Comparison of ENCODE assay signal across 9 cellular contexts in the genomic region with DNA sequence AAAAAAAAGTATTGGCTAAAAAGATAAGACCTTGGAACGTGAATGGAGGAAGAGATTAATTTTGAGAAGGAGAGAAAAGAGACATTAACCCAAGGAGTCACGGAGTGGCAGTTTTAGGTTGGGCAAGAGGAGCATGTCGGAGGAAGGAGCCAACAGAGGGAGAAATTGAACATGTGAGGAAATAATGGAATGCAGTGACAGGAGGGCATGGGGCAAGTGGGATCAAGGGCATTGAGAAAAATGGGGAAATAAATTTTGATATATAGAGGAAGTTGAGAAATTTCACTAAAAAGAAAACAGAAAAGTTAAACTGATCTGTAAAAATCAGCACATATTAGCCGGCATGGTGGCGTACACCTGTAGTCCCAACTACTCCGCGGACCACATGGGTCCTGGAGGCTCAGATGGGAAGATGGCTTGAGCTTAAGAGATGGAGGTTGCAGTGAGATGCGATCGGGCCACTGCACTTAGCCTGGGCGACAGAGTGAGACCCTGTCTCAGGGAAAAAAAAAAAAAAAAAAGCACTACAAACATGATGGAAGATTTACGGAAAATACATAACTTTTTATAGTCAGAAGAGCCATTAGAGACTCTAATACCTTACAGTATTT. TPM values are rescaled to one million over a fixed set of nuclear protein-coding genes. Genes with fewer than 3 reads are reported as not detected.
DNase-seq lines count a peak whose midpoint lies in the region; ATAC-seq and TF ChIP-seq lines count a peak whose summit lies in the region.
"Had no signal": no experiment of that assay in that cellular context is flagged by ENCODE, and none has a peak within 500 bp of the region (broad histone marks: within the 10 kb centered on the region; RNA-seq: fewer than 3 reads in every experiment).

No MANE protein-coding gene starts in this region.

- H3K4me1 ChIP-seq in Karpas-422 (ENCODE audit: low read length) = peaks cover 44% of the 10 kb centered on the region

- H3K27me3 ChIP-seq in Karpas-422 (ENCODE audit: low read length) (no peaks in the 10 kb centered on the region), brain microvascular endothelial cell (replicated peaks) (no peaks in the 10 kb centered on the region)

- peaks cover 36 to 37% of the 10 kb centered on the region in 2 donors for H3K4me1 Mint-ChIP-seq in natural killer cell

- DNase-seq in Karpas-422 = peak; percentile 56
- no peak for DNase-seq in brain microvascular endothelial cell
- DNase-seq in natural killer cell = no peak
- DNase-seq in NCI-H1092 treated with DMSO at 0.1 percent for 48 hours (lab: John Stamatoyannopoulos, UW) = no peak
- DNase-seq in kidney glomerular epithelial cell (lab: John Stamatoyannopoulos, UW) = no peak
- DNase-seq: NCI-H2227 treated with DMSO at 0.1 percent for 48 hours had no signal

- ATAC-seq in natural killer cell (no peak), HG03139 (IDR thresholded peaks at IDR 0.05; ENCODE audit: unreplicated experiment) (no peak), HG03039 (IDR thresholded peaks at IDR 0.05; ENCODE audit: unreplicated experiment) (no peak)

- H3K9me2 ChIP-seq in Karpas-422 (replicated peaks; ENCODE audit: insufficient read depth, low read length) = no peaks in the 10 kb centered on the region

- H3K79me2 ChIP-seq in Karpas-422 (ENCODE audit: low read length) = peaks cover 97% of the 10 kb centered on the region

- intact Hi-C loops in natural killer cell (cut with micrococcal nuclease) = loop anchor here (2.0 to 5.0 kb wide), 4 partner anchors 25 to 101 kb away; a partner anchor contains a TSS

- H3K27ac Mint-ChIP-seq in natural killer cell = peak overlapping the region in 1 of 2 donors; percentile 94

- peak overlapping the region; percentile 100 for H3K4me3 ChIP-seq in Karpas-422 (ENCODE audit: low read length)
- peak overlapping the region; percentile 94 for H3K4me3 ChIP-seq in brain microvascular endothelial cell (ENCODE audit: low read depth, low read length)

- H3K4me3 Mint-ChIP-seq in natural killer cell = peak overlapping the region; percentile 99

- TF ChIP-seq CTCF in C4-2B (conservative IDR thresholded peaks at IDR 0.05) (no peak), brain microvascular endothelial cell (IDR thresholded peaks at IDR 0.05; ENCODE audit: low read depth, low read length, missing control alignments) (no peak), natural killer cell (IDR thresholded peaks at IDR 0.05) (no peak)

- no peaks in the 10 kb centered on the region for H3K9me3 ChIP-seq in Karpas-422 (ENCODE audit: low read length)

- H3K36me3 ChIP-seq in Karpas-422 (ENCODE audit: insufficient read depth, low read length) (peaks cover 24% of the 10 kb centered on the region; the same call in 1 of the 2 replicates), brain microvascular endothelial cell (replicated peaks) (peaks cover 2% of the 10 kb centered on the region)

- in situ Hi-C loops in brain microvascular endothelial cell (cut with HindIII; ENCODE audit: low pct_ligation_motif_present, low sequenced_read_pairs) = no loop called here

- peak overlapping the region; percentile 96 for H3K4me2 ChIP-seq in Karpas-422 (ENCODE audit: low read depth, low read length, poor library complexity, severe bottlenecking)

- no peaks in the 10 kb centered on the region for H3K9me3 Mint-ChIP-seq in natural killer cell

- H4K20me1 ChIP-seq in Karpas-422 (ENCODE audit: insufficient read depth, low read depth, low read length) = no peaks in the 10 kb centered on the region

- no peaks in the 10 kb centered on the region for H3K36me3 Mint-ChIP-seq in natural killer cell

- no peaks in the 10 kb centered on the region for H3K27me3 Mint-ChIP-seq in natural killer cell (ENCODE audit: low read depth in 2 of 2)

- H3K27ac ChIP-seq in C4-2B = peak overlapping the region; percentile 82
- H3K27ac ChIP-seq in Karpas-422 (ENCODE audit: low read length) = peak overlapping the region; percentile 77
- no peak overlapping the region for H3K27ac ChIP-seq in brain microvascular endothelial cell

- H2AFZ ChIP-seq in Karpas-422 (ENCODE audit: low read length) = no peak overlapping the region

- H3K9ac ChIP-seq in Karpas-422 (ENCODE audit: low read length) = peak overlapping the region; percentile 98

RNA-seq across cellular contexts. Expression of a gene that starts 1.2 kb away (rescaled TPM):
- 17.2 and 43.5 TPM in 2 replicates for total RNA-seq in Karpas-422 (2014; rRNA removed; shearing (Covaris generic); ENCODE audit: low replicate concordance)
- total RNA-seq in natural killer cell = 10 to 100 TPM; 24.9 to 26.2 (median 26.1) TPM

RNA-seq across cellular contexts. Expression of a gene that starts 1.3 kb away (rescaled TPM):
- 13.4 and 21.7 TPM in 2 replicates for total RNA-seq in Karpas-422 (2014; rRNA removed; shearing (Covaris generic); ENCODE audit: low replicate concordance)
- 10 to 100 TPM; 29.4 to 43.9 (median 29.4) TPM for total RNA-seq in natural killer cell

RNA-seq across cellular contexts. Expression of a gene that starts 25.5 kb away (rescaled TPM):
- total RNA-seq in Karpas-422 (2014; rRNA removed; shearing (Covaris generic); ENCODE audit: low replicate concordance) = 0.37 and 2.1 TPM in 2 replicates
- total RNA-seq in natural killer cell = 10 to 100 TPM; 20.0 to 22.5 (median 20.1) TPM

RNA-seq across cellular contexts. Expression of a gene that starts 54.5 kb away (rescaled TPM):
- total RNA-seq in Karpas-422 (2014; rRNA removed; shearing (Covaris generic); ENCODE audit: low replicate concordance) = 115 and 137 TPM in 2 replicates
- 10 to 100 TPM; 72.7 to 85.2 (median 82.7) TPM for total RNA-seq in natural killer cell

RNA-seq across cellular contexts. Expression of a gene that starts 58.9 kb away (rescaled TPM):
- total RNA-seq in Karpas-422 (2014; rRNA removed; shearing (Covaris generic); ENCODE audit: low replicate concordance) = 109 and 144 TPM in 2 replicates
- 10 to 100 TPM; 39.6 to 53.1 (median 52.2) TPM for total RNA-seq in natural killer cell
